ENCODE assay signal across 11 cellular contexts in the genomic region with DNA sequence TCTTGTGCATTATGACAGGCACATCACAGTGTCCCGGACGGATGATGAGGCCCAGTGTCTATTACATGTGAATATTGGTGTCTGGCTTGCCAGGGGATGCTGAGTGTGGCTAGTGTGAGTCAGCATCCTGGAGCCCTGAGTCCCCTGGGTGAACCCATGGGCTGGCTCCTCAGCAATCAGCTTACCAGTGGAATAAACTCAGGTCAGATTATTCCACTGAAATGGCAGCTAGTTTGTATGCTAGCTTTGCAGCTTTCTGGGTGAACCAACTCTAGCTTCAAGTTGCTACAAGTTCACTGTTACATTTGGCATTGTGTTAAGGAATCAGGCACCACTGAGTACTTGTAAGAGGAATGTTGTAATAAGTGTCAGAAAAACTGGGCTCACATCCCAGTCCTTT. TPM values are rescaled to one million over a fixed set of nuclear protein-coding genes. Genes with fewer than 3 reads are reported as not detected.
DNase-seq lines count a peak whose midpoint lies in the region; ATAC-seq and TF ChIP-seq lines count a peak whose summit lies in the region.
"Had no signal": no experiment of that assay in that cellular context is flagged by ENCODE, and none has a peak within 500 bp of the region (broad histone marks: within the 10 kb centered on the region; RNA-seq: fewer than 3 reads in every experiment).

No MANE protein-coding gene starts in this region.

- H3K4me1 Mint-ChIP-seq in Calu3 (ENCODE audit: low read depth, unreplicated experiment) = peaks cover 10% of the 10 kb centered on the region

- TF ChIP-seq CTCF in Calu3 (IDR thresholded peaks at IDR 0.05; ENCODE audit: unreplicated experiment) (no peak), cardiac fibroblast (IDR thresholded peaks at IDR 0.05; ENCODE audit: low read depth, low read length) (no peak), colonic mucosa (IDR thresholded peaks at IDR 0.05) (no peak)

- BruUV-seq in Calu3 (replicated peaks; lab: Mats Ljungman, UMichigan) = no TSS peak

- H3K4me3 ChIP-seq in cardiac fibroblast (replicated peaks in 1 of 2; ENCODE audit: low read depth in 2 of 2, low read length in 2 of 2) = no peak overlapping the region
- no peak overlapping the region for H3K4me3 ChIP-seq in colonic mucosa
- H3K4me3 ChIP-seq: psoas muscle had no signal

- CTCF ChIA-PET in Calu3 (lab: Charles Lee) = interaction anchor here (0.6 to 1.8 kb wide), 7 partner anchors 8 to 288 kb away, joined by 3 to 7 read pairs (median 3); no protein-coding TSS in a partner anchor

- H3K4me3 Mint-ChIP-seq in Calu3 (ENCODE audit: low read depth, unreplicated experiment) = no peak overlapping the region

- no peaks in the 10 kb centered on the region for H3K9me3 ChIP-seq in colonic mucosa
- H3K9me3 ChIP-seq: psoas muscle had no signal

- H3K27ac ChIP-seq in colonic mucosa = no peak overlapping the region
- H3K27ac ChIP-seq: psoas muscle had no signal

- H3K36me3 Mint-ChIP-seq in Calu3 (ENCODE audit: insufficient read depth, unreplicated experiment) = no peaks in the 10 kb centered on the region

- H3K9me3 Mint-ChIP-seq in Calu3 (ENCODE audit: low read depth, unreplicated experiment) = no peaks in the 10 kb centered on the region

- H3K9ac ChIP-seq in colonic mucosa (ENCODE audit: low read depth in 2 of 2, low read length in 2 of 2) = no peak overlapping the region

- no peak overlapping the region for H3K27ac Mint-ChIP-seq in Calu3 (ENCODE audit: unreplicated experiment)

- intact Hi-C loops in Calu3 (cut with micrococcal nuclease; ENCODE audit: unreplicated experiment) (no loop called here), colonic mucosa (cut with DNase I) (no loop called here)

- no peaks in the 10 kb centered on the region for H3K27me3 ChIP-seq in colonic mucosa

- DNase-seq in Calu3 = peak; percentile 21
- DNase-seq in M059J (ENCODE audit: low read depth) = peak; percentile 89
- DNase-seq in cardiac fibroblast (ENCODE audit: low read depth in 2 of 2) = peak; percentile 87 to 88
- peak; percentile 73 for DNase-seq in non-pigmented ciliary epithelial cell (ENCODE audit: low read depth)
- no peak for DNase-seq in colonic mucosa
- DNase-seq: psoas muscle had no signal

- no peaks in the 10 kb centered on the region for H3K4me1 ChIP-seq in colonic mucosa
- H3K4me1 ChIP-seq: psoas muscle had no signal

- ATAC-seq in HG02571 (IDR thresholded peaks at IDR 0.05; ENCODE audit: unreplicated experiment) = no peak
- ATAC-seq in HG03521 (IDR thresholded peaks at IDR 0.05; ENCODE audit: unreplicated experiment) = no peak
- ATAC-seq in GM18519 (IDR thresholded peaks at IDR 0.05; ENCODE audit: low FRiP score, unreplicated experiment) = no peak
- ATAC-seq: psoas muscle had no signal

- H3K36me3 ChIP-seq in colonic mucosa = no peaks in the 10 kb centered on the region

- H3K27me3 Mint-ChIP-seq in Calu3 (ENCODE audit: unreplicated experiment) = peaks cover 39% of the 10 kb centered on the region

RNA-seq across cellular contexts. Expression of gene RPTN, which starts 23.9 kb away (rescaled TPM):
- total RNA-seq in Calu3 (2022) (not detected in 2 replicates), colonic mucosa (not detected)
- total RNA-seq in M059J (2014; rRNA removed; shearing (Covaris generic)) = not detected in 2 replicates
- total RNA-seq: chondrocyte; psoas muscle; T-helper 1 cell treated with Interleukin-12 subunit alpha and Interleukin-12 subunit beta and Interleukin-4 antibody, amounts not matched to agents 30 ng/mL and 1 ng/mL, for 36 hours had no signal

RNA-seq across cellular contexts. Expression of gene HRNR, which starts 41.1 kb away (rescaled TPM):
- total RNA-seq in Calu3 (2022) (not detected in 2 replicates), colonic mucosa (not detected)
- total RNA-seq in M059J (2014; rRNA removed; shearing (Covaris generic)) = not detected in 2 replicates
- total RNA-seq: chondrocyte; psoas muscle; T-helper 1 cell treated with Interleukin-12 subunit alpha and Interleukin-12 subunit beta and Interleukin-4 antibody, amounts not matched to agents 30 ng/mL and 1 ng/mL, for 36 hours had no signal
